ENCODE assay signal across 8 cellular contexts in genomic region chr16:53775821-53776431, GRCh38.
DNase-seq lines count a peak whose midpoint lies in the region; FAIRE-seq and TF ChIP-seq lines count a peak whose summit lies in the region.

No MANE protein-coding gene starts in this region.

- DNase-seq in Caki2 (ENCODE audit: low read depth), result peak; percentile 61
- DNase-seq in NCI-H69 (lab: John Stamatoyannopoulos, UW), result peak; percentile 55
- no peak for DNase-seq in H1 (ENCODE audit: low read depth in 1 of 2, low spot score in 2 of 2)
- no peak for DNase-seq in osteoblast (ENCODE audit: insufficient read length, low spot score, missing footprints)
- no peak for DNase-seq in testis
- no peak for DNase-seq in activated CD8-positive, alpha-beta memory T cell treated with anti-CD3 and anti-CD28 coated beads for 24 hours
- DNase-seq in NCI-H1105 (lab: John Stamatoyannopoulos, UW), result no peak
- no peak for DNase-seq in NCI-H82 (lab: John Stamatoyannopoulos, UW)

- H3K36me3 ChIP-seq in H1 (ENCODE audit: control insufficient read depth in 2 of 4, insufficient read depth in 4 of 4, low read length in 3 of 4) (no peaks in the 10 kb centered on the region), osteoblast (ENCODE audit: insufficient read depth, low read length) (no peaks in the 10 kb centered on the region), testis (ENCODE audit: low read depth, missing control alignments) (no peaks in the 10 kb centered on the region)

- no peaks in the 10 kb centered on the region for H3K27me3 ChIP-seq in H1 (replicated peaks in 1 of 4; ENCODE audit: control insufficient read depth in 3 of 4, extremely low read depth in 1 of 4, insufficient read depth in 3 of 4, low read length in 3 of 4)
- H3K27me3 ChIP-seq in osteoblast (ENCODE audit: insufficient read depth, low read length), result no peaks in the 10 kb centered on the region
- no peaks in the 10 kb centered on the region for H3K27me3 ChIP-seq in testis

- TF ChIP-seq EP300 in H1 (IDR thresholded peaks at IDR 0.05; ENCODE audit: borderline replicate concordance in 1 of 2, low read depth in 2 of 2, low read length in 2 of 2), result no peak

- H4K20me1 ChIP-seq in H1 (replicated peaks in 1 of 2; ENCODE audit: control insufficient read depth in 1 of 2, insufficient read depth in 2 of 2, low read length in 2 of 2) (no peaks in the 10 kb centered on the region), osteoblast (ENCODE audit: insufficient read depth, low read length) (no peaks in the 10 kb centered on the region)

- no peak overlapping the region for H3K56ac ChIP-seq in H1 (replicated peaks; ENCODE audit: insufficient read length, low read depth, low read length)

- H4K91ac ChIP-seq in H1 (replicated peaks; ENCODE audit: insufficient read length, low read length), result no peak overlapping the region

- H3K23ac ChIP-seq in H1 (ENCODE audit: insufficient read length), result no peak overlapping the region

- H3K79me2 ChIP-seq in H1 (ENCODE audit: control insufficient read depth in 1 of 2, insufficient read depth in 2 of 2, low read length in 2 of 2) (peaks cover 0 to 15% of the 10 kb centered on the region in 2 experiments; a peak in 1 of 4 replicates), osteoblast (ENCODE audit: insufficient read depth, low read length) (peaks cover 73% of the 10 kb centered on the region)

- intact Hi-C loops in testis (cut with DNase I; ENCODE audit: low total_unique reads), result no loop called here

- H2BK15ac ChIP-seq in H1 (ENCODE audit: low read length), result no peak overlapping the region

- H3K4me2 ChIP-seq in H1 (ENCODE audit: insufficient read depth in 1 of 2, low read depth in 2 of 2, low read length in 2 of 2) (no peak overlapping the region), osteoblast (ENCODE audit: insufficient read depth, low read length) (peak overlapping the region; percentile 74)

- FAIRE-seq in H1 (lab: Jason Lieb, UNC), result no peak

- TF ChIP-seq RAD21 in H1 (IDR thresholded peaks at IDR 0.05 in 1 of 2, conservative IDR thresholded peaks at IDR 0.05 in 1 of 2; ENCODE audit: low read depth in 2 of 2, low read length in 2 of 2), result no peak

- H3K4me3 ChIP-seq in H1 (ENCODE audit: extremely low read depth in 1 of 4, insufficient read depth in 2 of 4, low read depth in 3 of 4, low read length in 4 of 4) (no peak overlapping the region), osteoblast (ENCODE audit: insufficient read depth, low read length) (peak overlapping the region; percentile 12), testis (no peak overlapping the region)

- no peak overlapping the region for H3K27ac ChIP-seq in H1 (ENCODE audit: low read depth, low read length)
- H3K27ac ChIP-seq in osteoblast (ENCODE audit: low read depth, low read length), result peak overlapping the region; percentile 89
- no peak overlapping the region for H3K27ac ChIP-seq in testis

- POLR2A ChIA-PET in H1 (lab: Charles Lee; ENCODE audit: partially characterized antibody), result no interaction called here

- H4K5ac ChIP-seq in H1 (ENCODE audit: insufficient read length, low read depth, low read length), result peak overlapping the region; percentile 16

- H3K9ac ChIP-seq in H1 (replicated peaks in 1 of 4; ENCODE audit: extremely low read depth in 1 of 4, low read depth in 3 of 4, low read length in 3 of 4), result no peak overlapping the region

- no peak overlapping the region for H2BK20ac ChIP-seq in H1 (ENCODE audit: low read length)

- no peak overlapping the region for H4K8ac ChIP-seq in H1 (ENCODE audit: extremely low read depth, insufficient read depth, low read length)

- TF ChIP-seq CTCF in H1 (IDR thresholded peaks at IDR 0.05; ENCODE audit: control extremely low read depth in 1 of 3, insufficient read depth in 1 of 3, low read depth in 1 of 3, low read length in 3 of 3), result no peak
- TF ChIP-seq CTCF in osteoblast (IDR thresholded peaks at IDR 0.05; ENCODE audit: extremely low read depth, low read depth, low read length), result no peak
- TF ChIP-seq CTCF in testis (IDR thresholded peaks at IDR 0.05), result no peak

- in situ Hi-C loops in Caki2 (cut with HindIII; ENCODE audit: low pct_unique_long_range_greater_than_20kb, low sequenced_read_pairs), result no loop called here

- H3K9me3 ChIP-seq in H1 (ENCODE audit: insufficient read depth in 2 of 2, low read depth in 1 of 2, low read length in 1 of 2) (no peaks in the 10 kb centered on the region), osteoblast (ENCODE audit: low read depth, low read length) (no peaks in the 10 kb centered on the region), testis (no peaks in the 10 kb centered on the region)

- H2BK5ac ChIP-seq in H1 (ENCODE audit: low read depth, low read length), result peak overlapping the region; percentile 26; the same call in 1 of the 2 replicates

- no peak overlapping the region for H2BK12ac ChIP-seq in H1 (ENCODE audit: low read depth, low read length)

- peaks cover 0 to 3% (median 1%) of the 10 kb centered on the region in 4 experiments; a peak in 1 of 7 replicates for H3K4me1 ChIP-seq in H1 (replicated peaks in 1 of 4; ENCODE audit: control insufficient read depth in 3 of 4, insufficient read depth in 4 of 4, low read length in 3 of 4)
- H3K4me1 ChIP-seq in osteoblast (ENCODE audit: insufficient read depth, low read length), result peaks cover 65% of the 10 kb centered on the region
- peaks cover 4% of the 10 kb centered on the region for H3K4me1 ChIP-seq in testis

- no peak overlapping the region for H3K18ac ChIP-seq in H1 (ENCODE audit: extremely low read depth, low read length)

- H3K79me1 ChIP-seq in H1 (ENCODE audit: low read depth, low read length), result no peaks in the 10 kb centered on the region

- TF ChIP-seq POLR2A in H1 (IDR thresholded peaks at IDR 0.05; ENCODE audit: control extremely low read depth in 1 of 2, low read depth in 2 of 2, low read length in 2 of 2) (no peak), testis (IDR thresholded peaks at IDR 0.05) (no peak)

- no peak overlapping the region for H2BK120ac ChIP-seq in H1 (replicated peaks; ENCODE audit: low read depth, low read length)

- no peak overlapping the region for H2AFZ ChIP-seq in H1 (ENCODE audit: low read length)
- H2AFZ ChIP-seq in osteoblast (ENCODE audit: low read length), result no peak overlapping the region

- no peak overlapping the region for H3K14ac ChIP-seq in H1 (ENCODE audit: insufficient read length)

- no peak overlapping the region for H3K4ac ChIP-seq in H1 (replicated peaks; ENCODE audit: insufficient read length, low read depth, low read length)

- WGBS in H1 (ENCODE audit: extremely low coverage in 1 of 2, insufficient coverage in 1 of 2, insufficient read length in 1 of 2, insufficient replicate concordance in 2 of 2, low coverage in 1 of 2, low lambda C conversion rate in 2 of 2, missing lambda C conversion rate in 1 of 2), 2 experiments, result 78% methylated on average over 7 of the region's 7 CpGs; no CpG with 5 or more reads in 1 of the 2 experiments
- WGBS in testis, 2 donors, result 79 to 81% methylated on average over 7 of the region's 7 CpGs

- H2AK5ac ChIP-seq in H1 (ENCODE audit: low read depth, low read length), result no peak overlapping the region

- CTCF ChIA-PET in H1 (lab: Charles Lee; ENCODE audit: partially characterized antibody), result interaction anchor here (0.6 to 3.6 kb wide), 3 partner anchors 115 to 361 kb away, joined by 3 to 20 read pairs (median 4); no protein-coding TSS in a partner anchor

- no peaks in the 10 kb centered on the region for H3K23me2 ChIP-seq in H1 (ENCODE audit: low read depth, low read length)

TF ChIP-seq in H1, 55 proteins besides CTCF, POLR2A, EP300 and RAD21:
- TF ChIP-seq CEBPB (IDR thresholded peaks at IDR 0.05; ENCODE audit: low read depth, low read length), result peak; percentile 73; the same call in 1 of the 2 replicates
- no peak for TF ChIP-seq KDM4A (IDR thresholded peaks at IDR 0.05; ENCODE audit: low read depth, low read length, severe bottlenecking)
TF ChIP-seq in H1: peak in this region for 1.

Comparison
In these comparisons a context has a peak if more than half of its experiments do, and no peak if none do; other contexts are left out.
1. DNase-seq: peak in Caki2 (single experiment) and NCI-H69 (single experiment); none in H1 (0 of 2), osteoblast (single experiment), testis (single experiment), activated CD8-positive, alpha-beta memory T cell treated with anti-CD3 and anti-CD28 coated beads for 24 hours (single experiment), NCI-H1105 (single experiment) and NCI-H82 (single experiment).